In genomic region chr15:45714501-45715488, GRCh38 we compare ENCODE assay signal across 7 cellular contexts.
DNase-seq lines count a peak whose midpoint lies in the region; ATAC-seq and TF ChIP-seq lines count a peak whose summit lies in the region.

No MANE protein-coding gene starts in this region.

- H3K4me1 Mint-ChIP-seq in activated T-cell treated with anti-CD3 and anti-CD28 coated beads, Interleukin-2, amount 50 U/mL, for 4 hours (ENCODE audit: low read depth): no peaks in the 10 kb centered on the region

- peaks cover 17% of the 10 kb centered on the region for H3K27me3 Mint-ChIP-seq in activated T-cell treated with anti-CD3 and anti-CD28 coated beads, Interleukin-2, amount 50 U/mL, for 4 hours (ENCODE audit: low read depth)

- peaks cover 4% of the 10 kb centered on the region for H3K27me3 ChIP-seq in foreskin keratinocyte

- DNase-seq in NCI-H774 (lab: John Stamatoyannopoulos, UW) (peak; percentile 31), foreskin keratinocyte (peak; percentile 32 to 59), occipital lobe (lab: John Stamatoyannopoulos, UW) (peak; percentile 40), OCI-M2 (lab: John Stamatoyannopoulos, UW; ENCODE audit: unreplicated experiment) (no peak)
- peak; percentile 12 for DNase-seq in activated T-cell treated with anti-CD3 and anti-CD28 coated beads, Interleukin-2, amount 50 U/mL, for 4 hours

- no peaks in the 10 kb centered on the region for H3K9me3 Mint-ChIP-seq in activated T-cell treated with anti-CD3 and anti-CD28 coated beads, Interleukin-2, amount 50 U/mL, for 4 hours

- TF ChIP-seq CTCF in GM12875 (IDR thresholded peaks at IDR 0.05; ENCODE audit: borderline replicate concordance, insufficient read depth, low read depth, low read length): peak; percentile 86
- peak; percentile 90 for TF ChIP-seq CTCF in foreskin keratinocyte (conservative IDR thresholded peaks at IDR 0.05)

- no peak overlapping the region for H3K27ac ChIP-seq in foreskin keratinocyte

- no peak overlapping the region for H3K4me3 Mint-ChIP-seq in activated T-cell treated with anti-CD3 and anti-CD28 coated beads, Interleukin-2, amount 50 U/mL, for 4 hours

- H3K4me3 ChIP-seq in GM12875 (ENCODE audit: low read depth, low read length): no peak overlapping the region

- ATAC-seq in HG03442 (IDR thresholded peaks at IDR 0.05; ENCODE audit: unreplicated experiment) (peak; percentile 54), foreskin keratinocyte (peak; percentile 88)
- ATAC-seq in activated T-cell treated with anti-CD3 and anti-CD28 coated beads, Interleukin-2, amount 50 U/mL, for 4 hours: peak in 1 of 2 donors; percentile 51

- no peaks in the 10 kb centered on the region for H3K4me1 ChIP-seq in foreskin keratinocyte

- no peaks in the 10 kb centered on the region for H3K36me3 Mint-ChIP-seq in activated T-cell treated with anti-CD3 and anti-CD28 coated beads, Interleukin-2, amount 50 U/mL, for 4 hours (ENCODE audit: insufficient read depth)
